In the genomic region with DNA sequence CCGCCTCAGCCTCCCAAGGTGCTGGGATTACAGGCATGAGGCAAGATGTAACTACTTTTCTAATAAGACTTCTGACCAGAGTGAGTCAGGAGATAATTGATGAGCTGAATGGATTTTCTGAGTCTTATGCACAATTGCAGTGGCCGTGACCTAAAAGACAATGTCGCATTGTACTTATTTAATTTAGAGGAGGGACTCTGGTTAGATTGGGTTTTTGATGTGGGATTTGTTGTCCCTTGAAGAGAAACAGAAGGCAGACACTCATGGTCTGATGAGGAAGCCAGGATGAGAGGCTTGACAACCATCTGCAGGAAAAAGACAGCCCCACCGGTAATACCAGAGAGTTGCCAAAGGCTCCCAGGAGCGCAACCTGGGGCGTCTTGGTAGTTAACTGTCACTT, we compare ENCODE assay signal across 15 cellular contexts.
DNase-seq lines count a peak whose midpoint lies in the region; ATAC-seq and TF ChIP-seq lines count a peak whose summit lies in the region.
"Had no signal": no experiment of that assay in that cellular context is flagged by ENCODE, and none has a peak within 500 bp of the region (broad histone marks: within the 10 kb centered on the region; RNA-seq: fewer than 3 reads in every experiment).

No MANE protein-coding gene starts in this region.

- H3K27me3 ChIP-seq in BLaER1, result no peaks in the 10 kb centered on the region
- no peaks in the 10 kb centered on the region for H3K27me3 ChIP-seq in right lobe of liver

- DNase-seq in NCI-H1417 (lab: John Stamatoyannopoulos, UW) (peak in 2 of 3 experiments; percentile 20 to 65), NCI-H1417 treated with DMSO at 0.1 percent for 48 hours (lab: John Stamatoyannopoulos, UW) (no peak), islet precursor cell (peak; percentile 45), right lobe of liver (no peak), NCI-H146 treated with DMSO at 0.1 percent for 48 hours (lab: John Stamatoyannopoulos, UW; ENCODE audit: unreplicated experiment) (no peak), globus pallidus (ENCODE audit: low spot score) (no peak)
- DNase-seq: AML-193; Calu3; CD8-positive, alpha-beta T cell; DMS79 treated with DMSO at 0.1 percent for 48 hours; GF-D8; H9 had no signal

- H3K36me3 ChIP-seq in BLaER1 (no peaks in the 10 kb centered on the region), right lobe of liver (no peaks in the 10 kb centered on the region)

- H3K9me3 ChIP-seq in BLaER1, result no peaks in the 10 kb centered on the region
- no peaks in the 10 kb centered on the region for H3K9me3 ChIP-seq in right lobe of liver
- H3K9me3 ChIP-seq: A549 had no signal

- 30% methylated on average over 5 of the region's 6 CpGs for WGBS in right lobe of liver (ENCODE audit: insufficient coverage, low coverage, low lambda C conversion rate, missing lambda C conversion rate)

- no peaks in the 10 kb centered on the region for H4K20me1 ChIP-seq in BLaER1

- H3K27ac ChIP-seq in BLaER1, result no peak overlapping the region
- peak overlapping the region; percentile 20 to 96 (median 57) for H3K27ac ChIP-seq in right lobe of liver
- H3K27ac ChIP-seq: 22Rv1, A549 had no signal

- ATAC-seq in right lobe of liver, result peak in 1 of 4 donors; percentile 2
- ATAC-seq: A549; CD8-positive, alpha-beta T cell had no signal

- TF ChIP-seq CTCF in right lobe of liver (IDR thresholded peaks at IDR 0.05), result no peak

- intact Hi-C loops in right lobe of liver (cut with DNase I), result no loop called here

- no peak overlapping the region for H3K9ac ChIP-seq in BLaER1

- H3K4me1 ChIP-seq in BLaER1, result peaks cover 43% of the 10 kb centered on the region
- peaks cover 0 to 51% (median 15%) of the 10 kb centered on the region in 4 donors for H3K4me1 ChIP-seq in right lobe of liver

- no peak for TF ChIP-seq POLR2A in right lobe of liver (IDR thresholded peaks at IDR 0.05)

- no peak overlapping the region for H3K4me3 ChIP-seq in BLaER1
- H3K4me3 ChIP-seq in right lobe of liver, result peak overlapping the region in 2 of 3 donors; percentile 37 to 40
- H3K4me3 ChIP-seq: A549 had no signal

- H3K4me2 ChIP-seq in BLaER1, result peak overlapping the region; percentile 78
- H3K4me2 ChIP-seq: A549 had no signal

Comparison
In these comparisons a context has a peak if more than half of its experiments do, and no peak if none do; other contexts are left out.
1. DNase-seq: peak in NCI-H1417 (2 of 3) and islet precursor cell (single experiment); none in NCI-H1417 treated with DMSO at 0.1 percent for 48 hours (single experiment), right lobe of liver (0 of 3), NCI-H146 treated with DMSO at 0.1 percent for 48 hours (single experiment) and globus pallidus (single experiment).